ENCODE assay signal across 17 cellular contexts in genomic region chr2:64233396-64233922, GRCh38.
"Had no signal": no experiment of that assay in that cellular context is flagged by ENCODE, and none has a peak within 500 bp of the region (broad histone marks: within the 10 kb centered on the region; RNA-seq: fewer than 3 reads in every experiment).

No MANE protein-coding gene starts in this region.

- H3K27me3 ChIP-seq: colonic mucosa, suprapubic skin, upper lobe of left lung had no signal

- H3K36me3 ChIP-seq: colonic mucosa, lower lobe of right lung, suprapubic skin, upper lobe of left lung had no signal

- H3K4me3 Mint-ChIP-seq: brain; neural crest cell; stimulated activated naive CD8-positive, alpha-beta T cell treated with anti-CD3 and anti-CD28 coated beads, Interleukin-15, Interleukin-2, amounts not matched to agents 100 ng/mL and 50 ng/mL, for 24 hours had no signal

- ATAC-seq: lower lobe of right lung had no signal

- H3K27ac ChIP-seq: colonic mucosa, lower lobe of right lung, suprapubic skin, upper lobe of left lung, VCaP had no signal

- H3K27ac Mint-ChIP-seq: stimulated activated naive CD8-positive, alpha-beta T cell treated with anti-CD3 and anti-CD28 coated beads, Interleukin-15, Interleukin-2, amounts not matched to agents 100 ng/mL and 50 ng/mL, for 24 hours had no signal

- H3K9me3 ChIP-seq: colonic mucosa, lower lobe of right lung, suprapubic skin, upper lobe of left lung had no signal

- H3K9me3 Mint-ChIP-seq: stimulated activated naive CD8-positive, alpha-beta T cell treated with anti-CD3 and anti-CD28 coated beads, Interleukin-15, Interleukin-2, amounts not matched to agents 100 ng/mL and 50 ng/mL, for 24 hours had no signal

- H3K4me3 ChIP-seq: colonic mucosa, lower lobe of right lung, suprapubic skin, upper lobe of left lung had no signal

- H3K4me1 ChIP-seq: colonic mucosa had no signal

- DNase-seq: activated CD4-positive, alpha-beta T cell treated with anti-CD3 and anti-CD28 coated beads, Interleukin-2, amount 50 U/mL, for 4 hours; activated CD4-positive, CD25-positive, alpha-beta regulatory T cell treated with anti-CD3 and anti-CD28 coated beads, Interleukin-2, amount 50 U/mL, for 72 hours; activated naive CD4-positive, alpha-beta T cell; central memory CD4-positive, alpha-beta T cell; colonic mucosa; erythroblast; hippocampal formation; lower lobe of right lung; stimulated activated CD4-positive, alpha-beta T cell treated with anti-CD3 and anti-CD28 coated beads, Interleukin-1b, Interleukin-23, amount 100 ng/mL, for 48 hours; stimulated activated CD8-positive, alpha-beta memory T cell treated with anti-CD3 and anti-CD28 coated beads, Interleukin-4, amount 100 ng/mL, for 48 hours; T-helper 2 cell; upper lobe of left lung had no signal
